Comparison of ENCODE assay signal across 1 cellular context in the genomic region with DNA sequence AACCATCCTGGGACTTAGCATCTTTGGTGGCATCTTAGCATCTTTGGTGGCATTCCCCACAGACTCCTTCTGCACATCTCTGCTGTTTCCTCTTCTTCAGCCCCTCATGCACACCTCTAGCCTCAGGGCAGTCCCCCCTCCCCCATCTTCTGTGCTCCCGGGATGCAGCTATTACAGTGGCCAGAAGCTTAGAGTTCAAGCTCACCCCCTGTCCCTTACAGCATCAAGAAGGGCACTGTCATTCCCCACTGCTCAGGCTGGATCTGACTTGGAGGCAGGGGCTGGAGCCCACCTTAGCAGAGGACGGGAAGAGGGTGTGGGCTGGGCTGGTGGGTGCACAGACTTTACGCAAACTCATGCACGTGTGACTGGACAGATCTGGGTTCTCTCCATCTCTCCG.
A peak's percentile ranks its signal among the peaks of the same experiment; 100 is the strongest.
TF ChIP-seq lines count a peak whose summit lies in the region.

No MANE protein-coding gene starts in this region.

TF ChIP-seq in H1, 55 proteins besides CTCF, POLR2A, EP300 and RAD21:
- TF ChIP-seq RXRA (IDR thresholded peaks at IDR 0.05; ENCODE audit: insufficient read depth, low read depth, low read length) (no peak), YY1 (IDR thresholded peaks at IDR 0.05; ENCODE audit: low read depth, low read length) (no peak), EGR1 (IDR thresholded peaks at IDR 0.05; ENCODE audit: borderline replicate concordance, low read depth, low read length) (no peak), CREB1 (IDR thresholded peaks at IDR 0.05) (no peak), KDM4A (IDR thresholded peaks at IDR 0.05; ENCODE audit: low read depth, low read length, severe bottlenecking) (peak; percentile 25), PHF8 (conservative IDR thresholded peaks at IDR 0.05; ENCODE audit: low read depth, low read length) (no peak), CHD1 (IDR thresholded peaks at IDR 0.05; ENCODE audit: low read depth, low read length) (no peak), NRF1 (IDR thresholded peaks at IDR 0.05; ENCODE audit: low read depth, low read length) (no peak), HDAC2 (IDR thresholded peaks at IDR 0.05; ENCODE audit: borderline replicate concordance in 1 of 2, low read depth in 2 of 2, low read length in 2 of 2) (no peak; a peak in 1 of 4 replicates), NANOG (IDR thresholded peaks at IDR 0.05; ENCODE audit: insufficient read depth, low read depth, low read length, poor library complexity, severe bottlenecking) (no peak), FOSL1 (IDR thresholded peaks at IDR 0.05; ENCODE audit: insufficient read depth, low read depth, low read length) (no peak), SAP30 (IDR thresholded peaks at IDR 0.05; ENCODE audit: insufficient read depth, insufficient replicate concordance, low read length) (peak; percentile 29), BRCA1 (IDR thresholded peaks at IDR 0.05; ENCODE audit: low read depth, low read length) (no peak), SUZ12 (IDR thresholded peaks at IDR 0.05; ENCODE audit: low read length) (peak; percentile 49; the same call in 1 of the 2 replicates), ASH2L (IDR thresholded peaks at IDR 0.05; ENCODE audit: low read length) (no peak), JUND (IDR thresholded peaks at IDR 0.05; ENCODE audit: low read length) (no peak), BCL11A (IDR thresholded peaks at IDR 0.05; ENCODE audit: low read depth in 2 of 2, low read length in 2 of 2) (no peak), CBX8 (IDR thresholded peaks at IDR 0.05; ENCODE audit: borderline replicate concordance, low read depth, low read length) (no peak), MAFK (IDR thresholded peaks at IDR 0.05; ENCODE audit: low read depth, low read length) (no peak), JUN (IDR thresholded peaks at IDR 0.05; ENCODE audit: low read depth, low read length) (no peak), SP1 (IDR thresholded peaks at IDR 0.05; ENCODE audit: low read depth, low read length) (no peak)
- TF ChIP-seq, protein P1, sequence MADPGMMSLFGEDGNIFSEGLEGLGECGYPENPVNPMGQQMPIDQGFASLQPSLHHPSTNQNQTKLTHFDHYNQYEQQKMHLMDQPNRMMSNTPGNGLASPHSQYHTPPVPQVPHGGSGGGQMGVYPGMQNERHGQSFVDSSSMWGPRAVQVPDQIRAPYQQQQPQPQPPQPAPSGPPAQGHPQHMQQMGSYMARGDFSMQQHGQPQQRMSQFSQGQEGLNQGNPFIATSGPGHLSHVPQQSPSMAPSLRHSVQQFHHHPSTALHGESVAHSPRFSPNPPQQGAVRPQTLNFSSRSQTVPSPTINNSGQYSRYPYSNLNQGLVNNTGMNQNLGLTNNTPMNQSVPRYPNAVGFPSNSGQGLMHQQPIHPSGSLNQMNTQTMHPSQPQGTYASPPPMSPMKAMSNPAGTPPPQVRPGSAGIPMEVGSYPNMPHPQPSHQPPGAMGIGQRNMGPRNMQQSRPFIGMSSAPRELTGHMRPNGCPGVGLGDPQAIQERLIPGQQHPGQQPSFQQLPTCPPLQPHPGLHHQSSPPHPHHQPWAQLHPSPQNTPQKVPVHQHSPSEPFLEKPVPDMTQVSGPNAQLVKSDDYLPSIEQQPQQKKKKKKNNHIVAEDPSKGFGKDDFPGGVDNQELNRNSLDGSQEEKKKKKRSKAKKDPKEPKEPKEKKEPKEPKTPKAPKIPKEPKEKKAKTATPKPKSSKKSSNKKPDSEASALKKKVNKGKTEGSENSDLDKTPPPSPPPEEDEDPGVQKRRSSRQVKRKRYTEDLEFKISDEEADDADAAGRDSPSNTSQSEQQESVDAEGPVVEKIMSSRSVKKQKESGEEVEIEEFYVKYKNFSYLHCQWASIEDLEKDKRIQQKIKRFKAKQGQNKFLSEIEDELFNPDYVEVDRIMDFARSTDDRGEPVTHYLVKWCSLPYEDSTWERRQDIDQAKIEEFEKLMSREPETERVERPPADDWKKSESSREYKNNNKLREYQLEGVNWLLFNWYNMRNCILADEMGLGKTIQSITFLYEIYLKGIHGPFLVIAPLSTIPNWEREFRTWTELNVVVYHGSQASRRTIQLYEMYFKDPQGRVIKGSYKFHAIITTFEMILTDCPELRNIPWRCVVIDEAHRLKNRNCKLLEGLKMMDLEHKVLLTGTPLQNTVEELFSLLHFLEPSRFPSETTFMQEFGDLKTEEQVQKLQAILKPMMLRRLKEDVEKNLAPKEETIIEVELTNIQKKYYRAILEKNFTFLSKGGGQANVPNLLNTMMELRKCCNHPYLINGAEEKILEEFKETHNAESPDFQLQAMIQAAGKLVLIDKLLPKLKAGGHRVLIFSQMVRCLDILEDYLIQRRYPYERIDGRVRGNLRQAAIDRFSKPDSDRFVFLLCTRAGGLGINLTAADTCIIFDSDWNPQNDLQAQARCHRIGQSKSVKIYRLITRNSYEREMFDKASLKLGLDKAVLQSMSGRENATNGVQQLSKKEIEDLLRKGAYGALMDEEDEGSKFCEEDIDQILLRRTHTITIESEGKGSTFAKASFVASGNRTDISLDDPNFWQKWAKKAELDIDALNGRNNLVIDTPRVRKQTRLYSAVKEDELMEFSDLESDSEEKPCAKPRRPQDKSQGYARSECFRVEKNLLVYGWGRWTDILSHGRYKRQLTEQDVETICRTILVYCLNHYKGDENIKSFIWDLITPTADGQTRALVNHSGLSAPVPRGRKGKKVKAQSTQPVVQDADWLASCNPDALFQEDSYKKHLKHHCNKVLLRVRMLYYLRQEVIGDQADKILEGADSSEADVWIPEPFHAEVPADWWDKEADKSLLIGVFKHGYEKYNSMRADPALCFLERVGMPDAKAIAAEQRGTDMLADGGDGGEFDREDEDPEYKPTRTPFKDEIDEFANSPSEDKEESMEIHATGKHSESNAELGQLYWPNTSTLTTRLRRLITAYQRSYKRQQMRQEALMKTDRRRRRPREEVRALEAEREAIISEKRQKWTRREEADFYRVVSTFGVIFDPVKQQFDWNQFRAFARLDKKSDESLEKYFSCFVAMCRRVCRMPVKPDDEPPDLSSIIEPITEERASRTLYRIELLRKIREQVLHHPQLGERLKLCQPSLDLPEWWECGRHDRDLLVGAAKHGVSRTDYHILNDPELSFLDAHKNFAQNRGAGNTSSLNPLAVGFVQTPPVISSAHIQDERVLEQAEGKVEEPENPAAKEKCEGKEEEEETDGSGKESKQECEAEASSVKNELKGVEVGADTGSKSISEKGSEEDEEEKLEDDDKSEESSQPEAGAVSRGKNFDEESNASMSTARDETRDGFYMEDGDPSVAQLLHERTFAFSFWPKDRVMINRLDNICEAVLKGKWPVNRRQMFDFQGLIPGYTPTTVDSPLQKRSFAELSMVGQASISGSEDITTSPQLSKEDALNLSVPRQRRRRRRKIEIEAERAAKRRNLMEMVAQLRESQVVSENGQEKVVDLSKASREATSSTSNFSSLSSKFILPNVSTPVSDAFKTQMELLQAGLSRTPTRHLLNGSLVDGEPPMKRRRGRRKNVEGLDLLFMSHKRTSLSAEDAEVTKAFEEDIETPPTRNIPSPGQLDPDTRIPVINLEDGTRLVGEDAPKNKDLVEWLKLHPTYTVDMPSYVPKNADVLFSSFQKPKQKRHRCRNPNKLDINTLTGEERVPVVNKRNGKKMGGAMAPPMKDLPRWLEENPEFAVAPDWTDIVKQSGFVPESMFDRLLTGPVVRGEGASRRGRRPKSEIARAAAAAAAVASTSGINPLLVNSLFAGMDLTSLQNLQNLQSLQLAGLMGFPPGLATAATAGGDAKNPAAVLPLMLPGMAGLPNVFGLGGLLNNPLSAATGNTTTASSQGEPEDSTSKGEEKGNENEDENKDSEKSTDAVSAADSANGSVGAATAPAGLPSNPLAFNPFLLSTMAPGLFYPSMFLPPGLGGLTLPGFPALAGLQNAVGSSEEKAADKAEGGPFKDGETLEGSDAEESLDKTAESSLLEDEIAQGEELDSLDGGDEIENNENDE (IDR thresholded peaks at IDR 0.05; ENCODE audit: insufficient replicate concordance, low read length), result no peak
